8 cellular contexts compared by ENCODE assay signal in genomic region chr16:67431805-67432476, GRCh38. TPM values are rescaled to one million over a fixed set of nuclear protein-coding genes. Genes with fewer than 3 reads are reported as not detected.
A peak's percentile ranks its signal among the peaks of the same experiment; 100 is the strongest.
DNase-seq lines count a peak whose midpoint lies in the region.
"Had no signal": no experiment of that assay in that cellular context is flagged by ENCODE, and none has a peak within 500 bp of the region (broad histone marks: within the 10 kb centered on the region; RNA-seq: fewer than 3 reads in every experiment).

No MANE protein-coding gene starts in this region.

- H3K27me3 ChIP-seq in esophagus (ENCODE audit: control insufficient read depth in 1 of 2, insufficient read depth in 2 of 2, low read length in 2 of 2): no peaks in the 10 kb centered on the region
- no peaks in the 10 kb centered on the region for H3K27me3 ChIP-seq in rectal smooth muscle tissue (ENCODE audit: control insufficient read depth, insufficient read depth, low read length)

- DNase-seq in ELF-1 (ENCODE audit: low read depth, low spot score) (peak; percentile 38), NCI-H82 (lab: John Stamatoyannopoulos, UW) (peak; percentile 86), T-helper 2 cell (no peak), UCSD-AML1 (lab: John Stamatoyannopoulos, UW; ENCODE audit: unreplicated experiment) (no peak), dedifferentiated amniotic fluid mesenchymal stem cell (ENCODE audit: extremely low spot score) (no peak)

- H3K9ac ChIP-seq in rectal smooth muscle tissue (ENCODE audit: low read length): peak overlapping the region; percentile 60

- H3K27ac ChIP-seq in esophagus (ENCODE audit: low read depth in 2 of 2, low read length in 1 of 2): no peak overlapping the region
- no peak overlapping the region for H3K27ac ChIP-seq in rectal smooth muscle tissue (ENCODE audit: low read depth, low read length)
- H3K27ac ChIP-seq: SK-N-MC had no signal

- H3K36me3 ChIP-seq in esophagus (ENCODE audit: control insufficient read depth in 2 of 2, insufficient read depth in 2 of 2, low read length in 1 of 2) (peaks cover 0 to 10% of the 10 kb centered on the region in 2 donors), rectal smooth muscle tissue (ENCODE audit: control insufficient read depth, insufficient read depth, low read length) (peaks cover under 1% of the 10 kb centered on the region)

- H3K4me1 ChIP-seq in esophagus (ENCODE audit: control insufficient read depth in 2 of 2, insufficient read depth in 2 of 2, low read length in 1 of 2): peaks cover 6 to 15% of the 10 kb centered on the region in 2 donors
- H3K4me1 ChIP-seq in rectal smooth muscle tissue (ENCODE audit: control insufficient read depth, insufficient read depth, low read length): no peaks in the 10 kb centered on the region

- WGBS in esophagus, 2 donors: 39 to 43% methylated on average over 11 to 12 of the region's 12 CpGs

- H3K4me3 ChIP-seq in esophagus (ENCODE audit: low read depth in 1 of 2, low read length in 2 of 2) (peak overlapping the region; percentile 33 to 43), rectal smooth muscle tissue (ENCODE audit: low read length) (peak overlapping the region; percentile 66)
- H3K4me3 ChIP-seq: SK-N-MC had no signal

- no peaks in the 10 kb centered on the region for H3K9me3 ChIP-seq in esophagus (ENCODE audit: control insufficient read depth in 2 of 2, insufficient read depth in 1 of 2, low read depth in 1 of 2, low read length in 1 of 2)

RNA-seq across cellular contexts. Expression of gene HSD11B2, which starts 1.0 kb away (rescaled TPM):
- polyA plus RNA-seq in esophagus: 10 to 100 TPM; 10.7 to 15.2 TPM

RNA-seq across cellular contexts. Expression of gene ZDHHC1, which starts 15.7 kb away (rescaled TPM):
- polyA plus RNA-seq in esophagus: 1 to 10 TPM; 3.3 to 4.7 TPM

RNA-seq across cellular contexts. Expression of gene TPPP3, which starts 38.6 kb away (rescaled TPM):
- polyA plus RNA-seq in esophagus: 10 to 100 TPM; 15.2 to 39.0 TPM

RNA-seq across cellular contexts. Expression of gene ATP6V0D1, which starts 49.0 kb away (rescaled TPM):
- polyA plus RNA-seq in esophagus: 10 to 100 TPM; 17.0 to 78.1 TPM

RNA-seq across cellular contexts. Expression of gene AGRP, which starts 51.4 kb away (rescaled TPM):
- polyA plus RNA-seq in esophagus: not detected

Comparison
In these comparisons a context has a peak if more than half of its experiments do, and no peak if none do; other contexts are left out.
1. DNase-seq: peak in ELF-1 (single experiment) and NCI-H82 (single experiment); none in T-helper 2 cell (0 of 5), UCSD-AML1 (single experiment) and dedifferentiated amniotic fluid mesenchymal stem cell (single experiment).